In genomic region chr15:67110958-67111864, GRCh38 we compare ENCODE assay signal across 13 cellular contexts. TPM values are rescaled to one million over a fixed set of nuclear protein-coding genes. Genes with fewer than 3 reads are reported as not detected.
A peak's percentile ranks its signal among the peaks of the same experiment; 100 is the strongest.
DNase-seq lines count a peak whose midpoint lies in the region; ATAC-seq and TF ChIP-seq lines count a peak whose summit lies in the region.
"Had no signal": no experiment of that assay in that cellular context is flagged by ENCODE, and none has a peak within 500 bp of the region (broad histone marks: within the 10 kb centered on the region; RNA-seq: fewer than 3 reads in every experiment).

No MANE protein-coding gene starts in this region.

- H3K9me3 ChIP-seq in mucosa of descending colon: peaks cover 5% of the 10 kb centered on the region
- no peaks in the 10 kb centered on the region for H3K9me3 ChIP-seq in testis
- H3K9me3 ChIP-seq: prostate gland had no signal

- TF ChIP-seq CTCF in mucosa of descending colon (IDR thresholded peaks at IDR 0.05) (no peak), foreskin fibroblast (IDR thresholded peaks at IDR 0.05; ENCODE audit: low read depth, low read length) (no peak), testis (IDR thresholded peaks at IDR 0.05) (no peak)

- TF ChIP-seq POLR2A in testis (IDR thresholded peaks at IDR 0.05): no peak

- H3K4me3 Mint-ChIP-seq in activated naive CD8-positive, alpha-beta T cell treated with anti-CD3 and anti-CD28 coated beads, Interleukin-2, amount 10 ng/mL, durations not matched to agents 7 days and 5 days: peak overlapping the region; percentile 62
- H3K4me3 Mint-ChIP-seq in natural killer cell treated with Interleukin-12 subunit alpha and Interleukin-12 subunit beta and Interleukin-15 and Interleukin-18, amount 100 ng/mL, for 72 hours: peak overlapping the region; percentile 65
- H3K4me3 Mint-ChIP-seq: type B pancreatic cell had no signal

- H3K27ac ChIP-seq in testis: no peak overlapping the region

- POLR2A ChIA-PET in activated naive CD8-positive, alpha-beta T cell treated with anti-CD3 and anti-CD28 coated beads, Interleukin-2, amount 10 ng/mL, durations not matched to agents 7 days and 5 days (lab: Charles Lee): interaction anchor here (0.7 to 1.5 kb wide), 3 partner anchors 9 to 45 kb away, joined by 3 to 4 read pairs (median 3); no protein-coding TSS in a partner anchor

- DNase-seq in EH (ENCODE audit: low read depth) (peak; percentile 83), MV-4-11 (lab: John Stamatoyannopoulos, UW) (peak; percentile 50), mucosa of descending colon (no peak), foreskin fibroblast (no peak), testis (no peak)
- DNase-seq in activated naive CD8-positive, alpha-beta T cell treated with anti-CD3 and anti-CD28 coated beads, Interleukin-2, amount 10 ng/mL, durations not matched to agents 7 days and 5 days: no peak
- DNase-seq in natural killer cell treated with Interleukin-12 subunit alpha and Interleukin-12 subunit beta and Interleukin-15 and Interleukin-18, amount 100 ng/mL, for 72 hours (ENCODE audit: low spot score): peak; percentile 55
- DNase-seq: NCI-H2081, SHP77 had no signal

- intact Hi-C loops in mucosa of descending colon (cut with DNase I, micrococcal nuclease) (no loop called here), testis (cut with DNase I; ENCODE audit: low total_unique reads) (no loop called here)

- H3K4me3 ChIP-seq in mucosa of descending colon: no peak overlapping the region
- no peak overlapping the region for H3K4me3 ChIP-seq in foreskin fibroblast (ENCODE audit: low read depth in 1 of 2, low read length in 2 of 2)
- H3K4me3 ChIP-seq in testis: no peak overlapping the region
- H3K4me3 ChIP-seq: prostate gland had no signal

- H3K36me3 ChIP-seq in mucosa of descending colon (ENCODE audit: low read depth) (no peaks in the 10 kb centered on the region), testis (ENCODE audit: low read depth, missing control alignments) (no peaks in the 10 kb centered on the region)
- H3K36me3 ChIP-seq: prostate gland had no signal

- WGBS in testis, 2 donors: 93 to 98% methylated on average over 2 of the region's 2 CpGs

- H3K4me1 ChIP-seq in mucosa of descending colon (ENCODE audit: low read depth): peaks cover 33% of the 10 kb centered on the region
- peaks cover 9% of the 10 kb centered on the region for H3K4me1 ChIP-seq in testis

- peaks cover 18% of the 10 kb centered on the region for H3K36me3 Mint-ChIP-seq in activated naive CD8-positive, alpha-beta T cell treated with anti-CD3 and anti-CD28 coated beads, Interleukin-2, amount 10 ng/mL, durations not matched to agents 7 days and 5 days
- peaks cover 15% of the 10 kb centered on the region for H3K36me3 Mint-ChIP-seq in natural killer cell treated with Interleukin-12 subunit alpha and Interleukin-12 subunit beta and Interleukin-15 and Interleukin-18, amount 100 ng/mL, for 72 hours

- H3K9me3 Mint-ChIP-seq in activated naive CD8-positive, alpha-beta T cell treated with anti-CD3 and anti-CD28 coated beads, Interleukin-2, amount 10 ng/mL, durations not matched to agents 7 days and 5 days: peaks cover 7% of the 10 kb centered on the region
- peaks cover 3% of the 10 kb centered on the region for H3K9me3 Mint-ChIP-seq in natural killer cell treated with Interleukin-12 subunit alpha and Interleukin-12 subunit beta and Interleukin-15 and Interleukin-18, amount 100 ng/mL, for 72 hours
- H3K9me3 Mint-ChIP-seq: type B pancreatic cell had no signal

- no peak for ATAC-seq in activated naive CD8-positive, alpha-beta T cell treated with anti-CD3 and anti-CD28 coated beads, Interleukin-2, amount 10 ng/mL, durations not matched to agents 7 days and 5 days (ENCODE audit: low read depth)
- ATAC-seq in natural killer cell treated with Interleukin-12 subunit alpha and Interleukin-12 subunit beta and Interleukin-15 and Interleukin-18, amount 100 ng/mL, for 72 hours: no peak
- ATAC-seq in mucosa of descending colon: no peak
- no peak for ATAC-seq in HG03108 (IDR thresholded peaks at IDR 0.05; ENCODE audit: unreplicated experiment)
- ATAC-seq: left lobe of liver had no signal

- no peaks in the 10 kb centered on the region for H3K27me3 ChIP-seq in testis

- no peaks in the 10 kb centered on the region for H3K27me3 Mint-ChIP-seq in activated naive CD8-positive, alpha-beta T cell treated with anti-CD3 and anti-CD28 coated beads, Interleukin-2, amount 10 ng/mL, durations not matched to agents 7 days and 5 days
- H3K27me3 Mint-ChIP-seq in natural killer cell treated with Interleukin-12 subunit alpha and Interleukin-12 subunit beta and Interleukin-15 and Interleukin-18, amount 100 ng/mL, for 72 hours: peaks cover 0 to 4% of the 10 kb centered on the region in 2 donors
- H3K27me3 Mint-ChIP-seq: type B pancreatic cell had no signal

- peak overlapping the region; percentile 4 for H3K27ac Mint-ChIP-seq in activated naive CD8-positive, alpha-beta T cell treated with anti-CD3 and anti-CD28 coated beads, Interleukin-2, amount 10 ng/mL, durations not matched to agents 7 days and 5 days
- peak overlapping the region; percentile 16 to 69 for H3K27ac Mint-ChIP-seq in natural killer cell treated with Interleukin-12 subunit alpha and Interleukin-12 subunit beta and Interleukin-15 and Interleukin-18, amount 100 ng/mL, for 72 hours
- H3K27ac Mint-ChIP-seq: type B pancreatic cell had no signal

- peaks cover 59% of the 10 kb centered on the region for H3K4me1 Mint-ChIP-seq in activated naive CD8-positive, alpha-beta T cell treated with anti-CD3 and anti-CD28 coated beads, Interleukin-2, amount 10 ng/mL, durations not matched to agents 7 days and 5 days
- H3K4me1 Mint-ChIP-seq in natural killer cell treated with Interleukin-12 subunit alpha and Interleukin-12 subunit beta and Interleukin-15 and Interleukin-18, amount 100 ng/mL, for 72 hours (ENCODE audit: low read depth in 2 of 2): peaks cover 71 to 85% of the 10 kb centered on the region in 2 donors

RNA-seq across cellular contexts. Expression of gene SMAD3, which starts 45.8 kb away (rescaled TPM):
- total RNA-seq in activated naive CD8-positive, alpha-beta T cell treated with anti-CD3 and anti-CD28 coated beads, Interleukin-2, amount 10 ng/mL, durations not matched to agents 7 days and 5 days: 10 to 100 TPM; 74.1 to 75.9 TPM
- total RNA-seq in natural killer cell treated with Interleukin-12 subunit alpha and Interleukin-12 subunit beta and Interleukin-15 and Interleukin-18, amount 100 ng/mL, for 72 hours: 10 to 100 TPM; 13.5 to 47.4 TPM
- 10 to 100 TPM; 38.5 to 76.3 (median 44.9) TPM for total RNA-seq in mucosa of descending colon
- total RNA-seq in testis: 10 to 100 TPM; 18.7 to 31.6 TPM
- 11.4 TPM for polyA plus RNA-seq in testis (ENCODE audit: insufficient read depth, low read depth, low replicate concordance)

Comparison
In these comparisons a context has a peak if more than half of its experiments do, and no peak if none do; other contexts are left out.
1. DNase-seq: peak in EH (single experiment), MV-4-11 (single experiment) and natural killer cell treated with Interleukin-12 subunit alpha and Interleukin-12 subunit beta and Interleukin-15 and Interleukin-18, amount 100 ng/mL, for 72 hours (single experiment); none in activated naive CD8-positive, alpha-beta T cell treated with anti-CD3 and anti-CD28 coated beads, Interleukin-2, amount 10 ng/mL, durations not matched to agents 7 days and 5 days (single experiment), mucosa of descending colon (0 of 3), foreskin fibroblast (0 of 2) and testis (single experiment).